In the genomic region with DNA sequence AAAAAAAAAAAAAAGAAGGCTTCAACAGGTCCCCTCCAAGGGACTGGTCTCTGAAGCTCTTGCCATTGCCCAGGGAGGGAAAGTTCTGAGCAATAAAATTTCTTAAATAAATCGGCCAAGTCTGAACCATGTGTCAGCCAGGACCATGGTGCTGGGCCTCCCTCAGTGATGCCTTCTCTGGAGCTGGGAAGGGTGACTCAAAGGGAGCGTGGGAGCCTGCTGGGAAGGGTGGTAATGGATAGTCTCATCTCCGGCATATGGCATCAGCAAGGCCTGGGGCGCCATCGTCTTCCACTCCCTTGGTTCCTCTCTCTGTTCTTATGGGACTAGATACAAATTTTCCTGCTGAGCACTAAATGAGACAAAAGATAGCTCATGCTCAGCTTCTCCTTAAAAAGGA, we compare ENCODE assay signal across 14 cellular contexts. TPM values are rescaled to one million over a fixed set of nuclear protein-coding genes. Genes with fewer than 3 reads are reported as not detected.
A peak's percentile ranks its signal among the peaks of the same experiment; 100 is the strongest.
DNase-seq lines count a peak whose midpoint lies in the region; ATAC-seq, FAIRE-seq and TF ChIP-seq lines count a peak whose summit lies in the region.
"Had no signal": no experiment of that assay in that cellular context is flagged by ENCODE, and none has a peak within 500 bp of the region (broad histone marks: within the 10 kb centered on the region; RNA-seq: fewer than 3 reads in every experiment).

No MANE protein-coding gene starts in this region.

- BruUV-seq in HCT116 (replicated peaks; lab: Mats Ljungman, UMichigan) (no TSS peak), K562 (replicated peaks; lab: Mats Ljungman, UMichigan) (no TSS peak)

- no peak overlapping the region for H2AK5ac ChIP-seq in neuronal stem cell (ENCODE audit: low read depth, low read length)

- peak overlapping the region; percentile 46 for H3K4me3 Mint-ChIP-seq in T-helper 1 cell treated with Interleukin-12 subunit alpha and Interleukin-12 subunit beta and Interleukin-4 antibody, amounts not matched to agents 30 μg/mL and 1 μg/mL, for 36 hours

- peaks cover 6% of the 10 kb centered on the region for H3K9me1 ChIP-seq in K562 (ENCODE audit: control insufficient read depth, insufficient read depth, low read length)

- POLR2A ChIA-PET in HCT116 (lab: Charles Lee) (interaction anchor here (1.2 to 4.7 kb wide), 3 partner anchors 18 to 25 kb away, joined by 4 to 17 read pairs (median 8); a partner anchor contains a TSS), K562 (lab: Yijun Ruan, JAX) (interaction anchor here (0.7 to 3.1 kb wide), 3 partner anchors 18 to 108 kb away, joined by 3 to 16 read pairs (median 4); a partner anchor contains a TSS)

- H3K9ac ChIP-seq in HCT116 (ENCODE audit: low read length) (no peak overlapping the region), K562 (ENCODE audit: insufficient read depth in 1 of 2, low read depth in 2 of 2, low read length in 2 of 2) (peak overlapping the region in 1 of 2 experiments; percentile 66; a peak in 1 of 4 replicates), neuronal stem cell (ENCODE audit: low read depth, low read length, poor library complexity) (no peak overlapping the region)

- H3K4ac ChIP-seq in neuronal stem cell (ENCODE audit: low read length) = no peak overlapping the region

- H4K20me1 ChIP-seq in HCT116 (ENCODE audit: insufficient read depth) (no peaks in the 10 kb centered on the region), K562 (replicated peaks; ENCODE audit: control insufficient read depth, insufficient read depth, low read length) (peaks cover 8% of the 10 kb centered on the region; the same call in 1 of the 2 replicates)

- H3K4me3 ChIP-seq in HCT116 (replicated peaks in 1 of 2; ENCODE audit: low read depth in 1 of 2, low read length in 2 of 2) (no peak overlapping the region), K562 (no peak overlapping the region), neuronal stem cell (ENCODE audit: low read length in 2 of 2) (no peak overlapping the region), aorta (ENCODE audit: low read length in 2 of 2) (no peak overlapping the region)
- H3K4me3 ChIP-seq: upper lobe of right lung had no signal

- 92% methylated on average over 5 of the region's 5 CpGs for WGBS in K562 (ENCODE audit: insufficient coverage, low coverage, missing lambda C conversion rate)
- no CpG with 5 or more reads among the region's 5 CpGs for WGBS in neuronal stem cell (ENCODE audit: extremely low coverage in 2 of 2, insufficient read length in 2 of 2, insufficient replicate concordance in 1 of 2), 2 donors
- 90 to 93% methylated on average over 5 of the region's 5 CpGs for WGBS in aorta, 2 donors

- H3K4me1 Mint-ChIP-seq in T-helper 1 cell treated with Interleukin-12 subunit alpha and Interleukin-12 subunit beta and Interleukin-4 antibody, amounts not matched to agents 30 μg/mL and 1 μg/mL, for 36 hours (ENCODE audit: low read depth) = peaks cover 21% of the 10 kb centered on the region

- H3K9me3 ChIP-seq in HCT116 (ENCODE audit: control insufficient read depth in 1 of 2, insufficient read depth in 1 of 2, low read depth in 1 of 2, low read length in 2 of 2) (no peaks in the 10 kb centered on the region), K562 (replicated peaks; ENCODE audit: control insufficient read depth, insufficient read depth, low read depth, low read length) (0 out of 2 replicates have a peak, but pooled peaks cover 4% of the 10 kb centered on the region), neuronal stem cell (replicated peaks in 1 of 2; ENCODE audit: control insufficient read depth in 2 of 2, insufficient read depth in 1 of 2, low read depth in 1 of 2, low read length in 2 of 2) (peaks cover 0 to 6% of the 10 kb centered on the region in 2 donors), aorta (ENCODE audit: control insufficient read depth, low read length) (no peaks in the 10 kb centered on the region)
- H3K9me3 ChIP-seq: upper lobe of right lung had no signal

- H2BK15ac ChIP-seq in neuronal stem cell (ENCODE audit: low read length) = no peak overlapping the region

- in situ Hi-C loops in K562 (cut with MboI) = no loop called here

- no peaks in the 10 kb centered on the region for H3K9me2 ChIP-seq in HCT116 (ENCODE audit: insufficient read depth)

- H3K27ac ChIP-seq in HCT116 (ENCODE audit: low read depth, low read length) (peak overlapping the region; percentile 27; the same call in 1 of the 2 replicates), K562 (ENCODE audit: extremely low read depth, low read depth, low read length) (no peak overlapping the region), neuronal stem cell (replicated peaks; ENCODE audit: low read length) (no peak overlapping the region), aorta (ENCODE audit: low read depth in 1 of 2, low read length in 2 of 2) (no peak overlapping the region)
- H3K27ac ChIP-seq: upper lobe of right lung, WERI-Rb-1 had no signal

- TF ChIP-seq POLR2A in HCT116 (IDR thresholded peaks at IDR 0.05; ENCODE audit: borderline replicate concordance, extremely low read depth, insufficient read depth, insufficient read length) (no peak), K562 (conservative IDR thresholded peaks at IDR 0.05) (no peak)

- intact Hi-C loops in HCT116 (cut with micrococcal nuclease) = loop anchor here (5.0 to 10.0 kb wide), 2 partner anchors 95 to 138 kb away; a partner anchor contains a TSS
- intact Hi-C loops in K562 (cut with micrococcal nuclease) = loop anchor here (10.0 kb wide), 1 partner anchor 138 kb away; a partner anchor contains a TSS
- intact Hi-C loops in aorta (cut with DNase I) = loop anchor here in 1 of 2 donors (5.0 kb wide), 1 partner anchor 105 kb away; a partner anchor contains a TSS

- RAD21 ChIA-PET in HCT116 (lab: Charles Lee; ENCODE audit: low non-redundant PET in 1 of 2, low total read pairs in 2 of 2, uncharacterized antibody in 2 of 2, unreplicated experiment in 2 of 2) = no interaction called here

- H2BK5ac ChIP-seq in neuronal stem cell (ENCODE audit: low read length) = peak overlapping the region; percentile 75

- peaks cover 16% of the 10 kb centered on the region for H3K36me3 Mint-ChIP-seq in T-helper 1 cell treated with Interleukin-12 subunit alpha and Interleukin-12 subunit beta and Interleukin-4 antibody, amounts not matched to agents 30 μg/mL and 1 μg/mL, for 36 hours (ENCODE audit: low read depth)

- CTCF ChIA-PET in HCT116 (lab: Charles Lee) (interaction anchor here (0.6 to 1.5 kb wide), 3 partner anchors 18 to 107 kb away, joined by 3 to 8 read pairs (median 5); a partner anchor contains a TSS), K562 (lab: Yijun Ruan, JAX; ENCODE audit: low intra/inter-chr PET ratio) (interaction anchor here (0.6 kb wide), 1 partner anchor 19 kb away, joined by 3 read pairs; no protein-coding TSS in a partner anchor)

- TF ChIP-seq RAD21 in HCT116 (IDR thresholded peaks at IDR 0.05; ENCODE audit: low read depth) = no peak
- TF ChIP-seq RAD21 in K562 (CRISPR knock-in tag; conservative IDR thresholded peaks at IDR 0.05 in 1 of 2, IDR thresholded peaks at IDR 0.05 in 1 of 2) = no peak

- peaks cover 5% of the 10 kb centered on the region for H3K79me1 ChIP-seq in neuronal stem cell (ENCODE audit: low read depth, low read length)

- H3K36me3 ChIP-seq in HCT116 (ENCODE audit: control insufficient read depth in 1 of 2, insufficient read depth in 2 of 2, low read length in 2 of 2) (peaks cover 0 to 8% of the 10 kb centered on the region in 2 experiments; a peak in 3 of 4 replicates), K562 (ENCODE audit: control insufficient read depth, insufficient read depth, low read length) (peaks cover 33% of the 10 kb centered on the region; the same call in 2 of the 3 replicates), neuronal stem cell (replicated peaks in 1 of 2; ENCODE audit: control insufficient read depth in 2 of 2, insufficient read depth in 2 of 2, low read length in 2 of 2) (peaks cover 17 to 24% of the 10 kb centered on the region in 2 donors), aorta (ENCODE audit: control insufficient read depth in 1 of 2, insufficient read depth in 2 of 2, low read length in 1 of 2) (no peaks in the 10 kb centered on the region)

- H4K8ac ChIP-seq in neuronal stem cell (ENCODE audit: low read depth, low read length) = no peak overlapping the region

- H3K79me2 ChIP-seq in HCT116 (ENCODE audit: insufficient read depth, low read length) (peaks cover 36% of the 10 kb centered on the region), K562 (ENCODE audit: control insufficient read depth, insufficient read depth, low read length) (peaks cover 22% of the 10 kb centered on the region)

- no peak for ATAC-seq in HCT116
- no peak for ATAC-seq in K562
- no peak for ATAC-seq in aorta (ENCODE audit: low FRiP score)
- no peak for ATAC-seq in left lobe of liver
- ATAC-seq: upper lobe of right lung had no signal

- TF ChIP-seq CTCF in HCT116 (IDR thresholded peaks at IDR 0.05 in 2 of 3, conservative IDR thresholded peaks at IDR 0.05 in 1 of 3; ENCODE audit: borderline replicate concordance in 1 of 3, insufficient read depth in 1 of 3, low read depth in 2 of 3, low read length in 2 of 3) (no peak), K562 (IDR thresholded peaks at IDR 0.05 in 2 of 3, conservative IDR thresholded peaks at IDR 0.05 in 1 of 3; ENCODE audit: insufficient read depth in 2 of 3, low read depth in 1 of 3, low read length in 3 of 3) (no peak)

- DNase-seq in T-helper 1 cell (no peak), HCT116 (ENCODE audit: low read depth, low spot score) (no peak), K562 (ENCODE audit: extremely low read depth in 1 of 4, low spot score in 3 of 4) (no peak), neuronal stem cell (ENCODE audit: low spot score) (no peak), aorta (no peak), NK-92 (lab: John Stamatoyannopoulos, UW; ENCODE audit: unreplicated experiment) (no peak), left lobe of liver (ENCODE audit: low spot score) (no peak)
- DNase-seq: 8988T, DMS 273 treated with DMSO at 0.1 percent for 48 hours, NCI-H1436 treated with DMSO at 0.1 percent for 48 hours, upper lobe of right lung had no signal

- no peak for TF ChIP-seq EP300 in K562 (IDR thresholded peaks at IDR 0.05; ENCODE audit: low read length)

- H3K4me1 ChIP-seq in HCT116 (ENCODE audit: control insufficient read depth in 1 of 2, insufficient read depth in 2 of 2, low read length in 2 of 2) (peaks cover 13 to 27% of the 10 kb centered on the region in 2 experiments), K562 (replicated peaks in 1 of 2; ENCODE audit: control insufficient read depth in 2 of 2, insufficient read depth in 2 of 2, low read length in 2 of 2) (peaks cover 17 to 42% of the 10 kb centered on the region in 2 experiments; a peak in 4 of 5 replicates), neuronal stem cell (ENCODE audit: control insufficient read depth in 2 of 2, insufficient read depth in 1 of 2, low read depth in 1 of 2, low read length in 2 of 2) (peaks cover 0 to 6% of the 10 kb centered on the region in 2 donors), aorta (ENCODE audit: control insufficient read depth in 1 of 2, insufficient read depth in 2 of 2, low read length in 2 of 2) (no peaks in the 10 kb centered on the region)

- no peak overlapping the region for H3K14ac ChIP-seq in neuronal stem cell (ENCODE audit: low read length)

- H3K23ac ChIP-seq in neuronal stem cell (ENCODE audit: low read depth, low read length, poor library complexity) = no peak overlapping the region

- H2BK120ac ChIP-seq in neuronal stem cell (ENCODE audit: low read depth, low read length) = no peak overlapping the region

- H3K4me2 ChIP-seq in HCT116 (ENCODE audit: low read length) (peak overlapping the region; percentile 99; the same call in 1 of the 2 replicates), K562 (ENCODE audit: insufficient read depth, low read length) (peak overlapping the region; percentile 83; the same call in 1 of the 2 replicates), neuronal stem cell (ENCODE audit: insufficient read depth, low read length, poor library complexity, severe bottlenecking) (no peak overlapping the region)

- no peaks in the 10 kb centered on the region for H3K27me3 ChIP-seq in HCT116 (ENCODE audit: insufficient read depth, low read length)
- H3K27me3 ChIP-seq in K562 (ENCODE audit: control insufficient read depth in 2 of 2, insufficient read depth in 2 of 2, low read length in 2 of 2) = no peaks in the 10 kb centered on the region
- no peaks in the 10 kb centered on the region for H3K27me3 ChIP-seq in neuronal stem cell (ENCODE audit: control insufficient read depth in 3 of 3, insufficient read depth in 3 of 3, low read depth in 1 of 3, low read length in 3 of 3)
- H3K27me3 ChIP-seq in aorta (ENCODE audit: control insufficient read depth in 1 of 2, insufficient read depth in 2 of 2, low read length in 1 of 2) = no peaks in the 10 kb centered on the region
- H3K27me3 ChIP-seq: upper lobe of right lung had no signal

- H3K9me3 Mint-ChIP-seq in T-helper 1 cell treated with Interleukin-12 subunit alpha and Interleukin-12 subunit beta and Interleukin-4 antibody, amounts not matched to agents 30 μg/mL and 1 μg/mL, for 36 hours = no peaks in the 10 kb centered on the region
- H3K9me3 Mint-ChIP-seq: IgD-negative memory B cell had no signal

- H3K27ac Mint-ChIP-seq in T-helper 1 cell treated with Interleukin-12 subunit alpha and Interleukin-12 subunit beta and Interleukin-4 antibody, amounts not matched to agents 30 μg/mL and 1 μg/mL, for 36 hours = no peak overlapping the region

- no peaks in the 10 kb centered on the region for H3K27me3 Mint-ChIP-seq in T-helper 1 cell treated with Interleukin-12 subunit alpha and Interleukin-12 subunit beta and Interleukin-4 antibody, amounts not matched to agents 30 μg/mL and 1 μg/mL, for 36 hours (ENCODE audit: low read depth)
- H3K27me3 Mint-ChIP-seq: IgD-negative memory B cell had no signal

- no peak overlapping the region for H2BK12ac ChIP-seq in neuronal stem cell (ENCODE audit: low read length)

- H4K91ac ChIP-seq in neuronal stem cell (ENCODE audit: low read depth, low read length, poor library complexity) = no peak overlapping the region

- FAIRE-seq in K562 (lab: Jason Lieb, UNC) = no peak

- no peak overlapping the region for H3K18ac ChIP-seq in neuronal stem cell (ENCODE audit: low read length)

- no peak overlapping the region for H2AFZ ChIP-seq in HCT116 (ENCODE audit: low read depth, low read length, poor library complexity, severe bottlenecking)
- H2AFZ ChIP-seq in K562 (ENCODE audit: low read depth, low read length) = no peak overlapping the region
- H2AFZ ChIP-seq in neuronal stem cell (ENCODE audit: low read length) = no peak overlapping the region

RNA-seq across cellular contexts. Expression of a gene that starts 2.3 kb away (rescaled TPM):
- total RNA-seq in HCT116 (2021; ENCODE audit: unreplicated experiment) = 83.8 TPM
- 195 and 218 TPM in 2 replicates for polyA plus RNA-seq in HCT116 (2012)
- 51.0 and 124 TPM in 2 replicates for total RNA-seq in K562 (2011; cell fraction: chromatin; rRNA removed; ENCODE audit: low replicate concordance)
- 125 and 158 TPM in 2 replicates for total RNA-seq in K562 (2011; cell fraction: nucleolus; rRNA removed)
- total RNA-seq in K562 (2011; cell fraction: nucleoplasm; rRNA removed) = 125 and 133 TPM in 2 replicates
- 68.1 and 83.3 TPM in 2 replicates for total RNA-seq in K562 (2014; rRNA removed)
- 28.8 and 32.1 TPM in 2 replicates for total RNA-seq in K562 (2014; rRNA removed; fragmentation: Illumina TruSeq; extraction: Trizol)
- 36.1 and 37.2 TPM in 2 replicates for total RNA-seq in K562 (2015; rRNA removed; fragmentation: Illumina TruSeq; extraction: Trizol)
- total RNA-seq in K562 (2021) = 62.1 and 66.1 TPM in 2 replicates
- polyA plus RNA-seq in K562 (2011; rRNA removed) = 119 and 164 TPM in 2 replicates
- polyA plus RNA-seq in K562 (2011; cell fraction: cytosol; rRNA removed) = 399 and 484 TPM in 2 replicates
- polyA plus RNA-seq in K562 (2011; cell fraction: nucleus; rRNA removed) = 102 and 144 TPM in 2 replicates
- polyA plus RNA-seq in K562 (2012) = 97.9 and 107 TPM in 2 replicates
- polyA plus RNA-seq in K562 (2014; fragmentation: Illumina TruSeq; extraction: Trizol) = 70.3 and 79.1 TPM in 2 replicates
- polyA plus RNA-seq in K562 (2014; fragmentation: Nextera tagmentation; extraction: Ambion mirVana) = 10 to 100 TPM; 30.0 to 47.3 TPM
- 112 and 121 TPM in 2 replicates for polyA plus RNA-seq in K562 (2014; rRNA removed)
- 83.5 and 88.3 TPM in 2 replicates for polyA minus RNA-seq in K562 (2011; rRNA and poly(A)+ RNA removed)
- 42.0 and 44.3 TPM in 2 replicates for polyA minus RNA-seq in K562 (2011; cell fraction: cytosol; rRNA and poly(A)+ RNA removed)
- 18.0 and 29.5 TPM in 2 replicates for polyA minus RNA-seq in K562 (2011; cell fraction: nucleus; rRNA and poly(A)+ RNA removed)
- 92.1 TPM for polyA plus RNA-seq in neuronal stem cell (2013, experiment 1 of 2)
- 93.7 TPM for polyA plus RNA-seq in neuronal stem cell (2013, experiment 2 of 2)
- total RNA-seq in aorta = 100 to 1,000 TPM in 1 of 2 donors, 10 to 100 TPM in 1; 75.7 to 109 TPM
- 100 to 1,000 TPM; 143 to 206 TPM for polyA plus RNA-seq in aorta
- total RNA-seq in left lobe of liver = 101 TPM

RNA-seq across cellular contexts. Expression of a gene that starts 3.6 kb away (rescaled TPM):
- total RNA-seq in HCT116 (2021; ENCODE audit: unreplicated experiment) (11.6 TPM), K562 (2014; rRNA removed) (0.78 and 1.1 TPM in 2 replicates), K562 (2014; rRNA removed; fragmentation: Illumina TruSeq; extraction: Trizol) (0.16 and 0.40 TPM in 2 replicates), K562 (2015; rRNA removed; fragmentation: Illumina TruSeq; extraction: Trizol) (0.43 and 0.57 TPM in 2 replicates), K562 (2021) (0.85 and 1.3 TPM in 2 replicates), aorta (1 to 10 TPM; 2.4 to 6.0 TPM), left lobe of liver (4.4 TPM)
- 5.4 and 5.7 TPM in 2 replicates for polyA plus RNA-seq in HCT116 (2012)
- 11.2 and 29.6 TPM in 2 replicates for total RNA-seq in K562 (2011; cell fraction: chromatin; rRNA removed; ENCODE audit: low replicate concordance)
- 16.2 and 17.5 TPM in 2 replicates for total RNA-seq in K562 (2011; cell fraction: nucleolus; rRNA removed)
- total RNA-seq in K562 (2011; cell fraction: nucleoplasm; rRNA removed) = 15.5 and 16.0 TPM in 2 replicates
- polyA plus RNA-seq in K562 (2011; rRNA removed) (0.78 and 1.9 TPM in 2 replicates), K562 (2014; fragmentation: Illumina TruSeq; extraction: Trizol) (0.45 and 0.69 TPM in 2 replicates), K562 (2014; fragmentation: Nextera tagmentation; extraction: Ambion mirVana) (not detected), K562 (2014; rRNA removed) (1.7 and 1.9 TPM in 2 replicates), aorta (10 to 100 TPM in 1 of 2 donors, 1 to 10 TPM in 1; 3.6 to 12.9 TPM)
- 0.51 and 1.0 TPM in 2 replicates for polyA plus RNA-seq in K562 (2011; cell fraction: cytosol; rRNA removed)
- polyA plus RNA-seq in K562 (2011; cell fraction: nucleus; rRNA removed) = 23.4 and 25.9 TPM in 2 replicates
- polyA plus RNA-seq in K562 (2012) = 1.2 and 4.1 TPM in 2 replicates
- 0.63 and 0.78 TPM in 2 replicates for polyA minus RNA-seq in K562 (2011; rRNA and poly(A)+ RNA removed)
- polyA minus RNA-seq in K562 (2011; cell fraction: cytosol; rRNA and poly(A)+ RNA removed) = 0.27 and 0.29 TPM in 2 replicates
- 4.4 and 6.1 TPM in 2 replicates for polyA minus RNA-seq in K562 (2011; cell fraction: nucleus; rRNA and poly(A)+ RNA removed)
- 1.6 TPM for polyA plus RNA-seq in neuronal stem cell (2013, experiment 1 of 2)
- polyA plus RNA-seq in neuronal stem cell (2013, experiment 2 of 2) = 1.9 TPM

RNA-seq across cellular contexts. Expression of a gene that starts 15.9 kb away (rescaled TPM):
- total RNA-seq in HCT116 (2021; ENCODE audit: unreplicated experiment) (60.7 TPM), K562 (2014; rRNA removed) (29.1 and 36.4 TPM in 2 replicates), K562 (2014; rRNA removed; fragmentation: Illumina TruSeq; extraction: Trizol) (6.0 and 9.0 TPM in 2 replicates), K562 (2015; rRNA removed; fragmentation: Illumina TruSeq; extraction: Trizol) (10.8 and 11.7 TPM in 2 replicates), K562 (2021) (33.1 and 34.8 TPM in 2 replicates), aorta (10 to 100 TPM; 28.6 to 37.2 TPM), left lobe of liver (42.7 TPM)
- 85.2 and 87.3 TPM in 2 replicates for polyA plus RNA-seq in HCT116 (2012)
- total RNA-seq in K562 (2011; cell fraction: chromatin; rRNA removed; ENCODE audit: low replicate concordance) = 17.8 and 57.4 TPM in 2 replicates
- 36.7 and 44.2 TPM in 2 replicates for total RNA-seq in K562 (2011; cell fraction: nucleolus; rRNA removed)
- total RNA-seq in K562 (2011; cell fraction: nucleoplasm; rRNA removed) = 21.8 and 24.5 TPM in 2 replicates
- polyA plus RNA-seq in K562 (2011; rRNA removed) (13.1 and 23.5 TPM in 2 replicates), K562 (2014; fragmentation: Illumina TruSeq; extraction: Trizol) (22.4 and 29.2 TPM in 2 replicates), K562 (2014; fragmentation: Nextera tagmentation; extraction: Ambion mirVana) (1 to 10 TPM in 1 of 2 experiments, under 1 TPM in 1; 0.58 to 1.5 TPM), K562 (2014; rRNA removed) (25.1 and 27.1 TPM in 2 replicates), aorta (10 to 100 TPM; 16.7 to 32.0 TPM)
- polyA plus RNA-seq in K562 (2011; cell fraction: cytosol; rRNA removed) = 16.2 and 36.5 TPM in 2 replicates
- 62.9 and 85.4 TPM in 2 replicates for polyA plus RNA-seq in K562 (2011; cell fraction: nucleus; rRNA removed)
- 24.6 and 34.3 TPM in 2 replicates for polyA plus RNA-seq in K562 (2012)
- 9.3 and 10.0 TPM in 2 replicates for polyA minus RNA-seq in K562 (2011; rRNA and poly(A)+ RNA removed)
- 16.1 and 18.6 TPM in 2 replicates for polyA minus RNA-seq in K562 (2011; cell fraction: cytosol; rRNA and poly(A)+ RNA removed)
- 29.1 and 36.5 TPM in 2 replicates for polyA minus RNA-seq in K562 (2011; cell fraction: nucleus; rRNA and poly(A)+ RNA removed)
- 33.0 TPM for polyA plus RNA-seq in neuronal stem cell (2013, experiment 1 of 2)
- polyA plus RNA-seq in neuronal stem cell (2013, experiment 2 of 2) = 30.7 TPM

RNA-seq across cellular contexts. Expression of a gene that starts 18.1 kb away (rescaled TPM):
- 17.7 TPM for total RNA-seq in HCT116 (2021; ENCODE audit: unreplicated experiment)
- polyA plus RNA-seq in HCT116 (2012) = 10.3 and 11.0 TPM in 2 replicates
- total RNA-seq in K562 (2011; cell fraction: chromatin; rRNA removed; ENCODE audit: low replicate concordance) = 12.6 and 34.4 TPM in 2 replicates
- 23.8 and 35.7 TPM in 2 replicates for total RNA-seq in K562 (2011; cell fraction: nucleolus; rRNA removed)
- 21.6 and 22.9 TPM in 2 replicates for total RNA-seq in K562 (2011; cell fraction: nucleoplasm; rRNA removed)
- 17.3 and 20.7 TPM in 2 replicates for total RNA-seq in K562 (2014; rRNA removed)
- 3.8 and 4.3 TPM in 2 replicates for total RNA-seq in K562 (2014; rRNA removed; fragmentation: Illumina TruSeq; extraction: Trizol)
- 10.6 and 10.7 TPM in 2 replicates for total RNA-seq in K562 (2015; rRNA removed; fragmentation: Illumina TruSeq; extraction: Trizol)
- total RNA-seq in K562 (2021) = 16.1 and 20.6 TPM in 2 replicates
- 3.4 and 4.8 TPM in 2 replicates for polyA plus RNA-seq in K562 (2011; rRNA removed)
- 4.3 and 7.8 TPM in 2 replicates for polyA plus RNA-seq in K562 (2011; cell fraction: cytosol; rRNA removed)
- polyA plus RNA-seq in K562 (2011; cell fraction: nucleus; rRNA removed) = 11.0 and 21.5 TPM in 2 replicates
- polyA plus RNA-seq in K562 (2012) = 8.4 and 10.0 TPM in 2 replicates
- polyA plus RNA-seq in K562 (2014; fragmentation: Illumina TruSeq; extraction: Trizol) = 8.0 and 11.1 TPM in 2 replicates
- polyA plus RNA-seq in K562 (2014; fragmentation: Nextera tagmentation; extraction: Ambion mirVana) = under 1 TPM; 0.08 to 0.10 TPM
- 9.9 and 10.4 TPM in 2 replicates for polyA plus RNA-seq in K562 (2014; rRNA removed)
- polyA minus RNA-seq in K562 (2011; rRNA and poly(A)+ RNA removed) = 5.2 and 7.5 TPM in 2 replicates
- 8.0 and 10.5 TPM in 2 replicates for polyA minus RNA-seq in K562 (2011; cell fraction: cytosol; rRNA and poly(A)+ RNA removed)
- 24.8 and 25.0 TPM in 2 replicates for polyA minus RNA-seq in K562 (2011; cell fraction: nucleus; rRNA and poly(A)+ RNA removed)
- polyA plus RNA-seq in neuronal stem cell (2013, experiment 1 of 2) = 11.7 TPM
- polyA plus RNA-seq in neuronal stem cell (2013, experiment 2 of 2) = 11.2 TPM
- 10 to 100 TPM; 12.6 to 15.0 TPM for total RNA-seq in aorta
- polyA plus RNA-seq in aorta = 1 to 10 TPM; 1.6 to 4.7 TPM
- total RNA-seq in left lobe of liver = 6.7 TPM

RNA-seq across cellular contexts. Expression of a gene that starts 18.3 kb away (rescaled TPM):
- total RNA-seq in HCT116 (2021; ENCODE audit: unreplicated experiment) = 16.8 TPM
- 9.2 and 11.5 TPM in 2 replicates for polyA plus RNA-seq in HCT116 (2012)
- 5.0 and 15.9 TPM in 2 replicates for total RNA-seq in K562 (2011; cell fraction: chromatin; rRNA removed; ENCODE audit: low replicate concordance)
- total RNA-seq in K562 (2011; cell fraction: nucleolus; rRNA removed) = 15.7 and 17.7 TPM in 2 replicates
- total RNA-seq in K562 (2011; cell fraction: nucleoplasm; rRNA removed) = 7.7 and 10.0 TPM in 2 replicates
- 8.1 and 11.4 TPM in 2 replicates for total RNA-seq in K562 (2014; rRNA removed)
- total RNA-seq in K562 (2014; rRNA removed; fragmentation: Illumina TruSeq; extraction: Trizol) = 0.83 and 1.6 TPM in 2 replicates
- total RNA-seq in K562 (2015; rRNA removed; fragmentation: Illumina TruSeq; extraction: Trizol) = 4.4 and 5.2 TPM in 2 replicates
- total RNA-seq in K562 (2021) = 13.5 and 15.3 TPM in 2 replicates
- 3.0 and 4.7 TPM in 2 replicates for polyA plus RNA-seq in K562 (2011; rRNA removed)
- 5.7 and 17.3 TPM in 2 replicates for polyA plus RNA-seq in K562 (2011; cell fraction: cytosol; rRNA removed)
- polyA plus RNA-seq in K562 (2011; cell fraction: nucleus; rRNA removed) = 5.7 and 10.3 TPM in 2 replicates
- polyA plus RNA-seq in K562 (2012) = 6.9 and 8.6 TPM in 2 replicates
- 3.1 and 3.3 TPM in 2 replicates for polyA plus RNA-seq in K562 (2014; fragmentation: Illumina TruSeq; extraction: Trizol)
- polyA plus RNA-seq in K562 (2014; fragmentation: Nextera tagmentation; extraction: Ambion mirVana) = under 1 TPM in 1 of 2 experiments, not detected in 1; 0.04 TPM
- polyA plus RNA-seq in K562 (2014; rRNA removed) = 7.9 and 10.1 TPM in 2 replicates
- polyA minus RNA-seq in K562 (2011; rRNA and poly(A)+ RNA removed) = 2.5 and 3.0 TPM in 2 replicates
- polyA minus RNA-seq in K562 (2011; cell fraction: cytosol; rRNA and poly(A)+ RNA removed) = 6.7 and 10.6 TPM in 2 replicates
- polyA minus RNA-seq in K562 (2011; cell fraction: nucleus; rRNA and poly(A)+ RNA removed) = 4.4 and 4.7 TPM in 2 replicates
- 6.9 TPM for polyA plus RNA-seq in neuronal stem cell (2013, experiment 1 of 2)
- polyA plus RNA-seq in neuronal stem cell (2013, experiment 2 of 2) = 7.3 TPM
- total RNA-seq in aorta = 10 to 100 TPM in 1 of 2 donors, 1 to 10 TPM in 1; 7.4 to 10.3 TPM
- 1 to 10 TPM; 6.0 to 6.6 TPM for polyA plus RNA-seq in aorta
- 3.6 TPM for total RNA-seq in left lobe of liver
